ENCODE assay signal across 1 cellular context in genomic region chr12:91332305-91332704, GRCh38.
TF ChIP-seq lines count a peak whose summit lies in the region.

No MANE protein-coding gene starts in this region.

TF ChIP-seq in WTC11, 78 proteins besides CTCF, POLR2A, EP300 and RAD21 (continued from another document):
- TF ChIP-seq FOXP1 (CRISPR knock-in tag; IDR thresholded peaks at IDR 0.05; ENCODE audit: borderline replicate concordance), result no peak
- TF ChIP-seq, protein P1, sequence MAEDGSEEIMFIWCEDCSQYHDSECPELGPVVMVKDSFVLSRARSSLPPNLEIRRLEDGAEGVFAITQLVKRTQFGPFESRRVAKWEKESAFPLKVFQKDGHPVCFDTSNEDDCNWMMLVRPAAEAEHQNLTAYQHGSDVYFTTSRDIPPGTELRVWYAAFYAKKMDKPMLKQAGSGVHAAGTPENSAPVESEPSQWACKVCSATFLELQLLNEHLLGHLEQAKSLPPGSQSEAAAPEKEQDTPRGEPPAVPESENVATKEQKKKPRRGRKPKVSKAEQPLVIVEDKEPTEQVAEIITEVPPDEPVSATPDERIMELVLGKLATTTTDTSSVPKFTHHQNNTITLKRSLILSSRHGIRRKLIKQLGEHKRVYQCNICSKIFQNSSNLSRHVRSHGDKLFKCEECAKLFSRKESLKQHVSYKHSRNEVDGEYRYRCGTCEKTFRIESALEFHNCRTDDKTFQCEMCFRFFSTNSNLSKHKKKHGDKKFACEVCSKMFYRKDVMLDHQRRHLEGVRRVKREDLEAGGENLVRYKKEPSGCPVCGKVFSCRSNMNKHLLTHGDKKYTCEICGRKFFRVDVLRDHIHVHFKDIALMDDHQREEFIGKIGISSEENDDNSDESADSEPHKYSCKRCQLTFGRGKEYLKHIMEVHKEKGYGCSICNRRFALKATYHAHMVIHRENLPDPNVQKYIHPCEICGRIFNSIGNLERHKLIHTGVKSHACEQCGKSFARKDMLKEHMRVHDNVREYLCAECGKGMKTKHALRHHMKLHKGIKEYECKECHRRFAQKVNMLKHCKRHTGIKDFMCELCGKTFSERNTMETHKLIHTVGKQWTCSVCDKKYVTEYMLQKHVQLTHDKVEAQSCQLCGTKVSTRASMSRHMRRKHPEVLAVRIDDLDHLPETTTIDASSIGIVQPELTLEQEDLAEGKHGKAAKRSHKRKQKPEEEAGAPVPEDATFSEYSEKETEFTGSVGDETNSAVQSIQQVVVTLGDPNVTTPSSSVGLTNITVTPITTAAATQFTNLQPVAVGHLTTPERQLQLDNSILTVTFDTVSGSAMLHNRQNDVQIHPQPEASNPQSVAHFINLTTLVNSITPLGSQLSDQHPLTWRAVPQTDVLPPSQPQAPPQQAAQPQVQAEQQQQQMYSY (CRISPR knock-in tag; IDR thresholded peaks at IDR 0.05), result no peak
- TF ChIP-seq, protein P2, sequence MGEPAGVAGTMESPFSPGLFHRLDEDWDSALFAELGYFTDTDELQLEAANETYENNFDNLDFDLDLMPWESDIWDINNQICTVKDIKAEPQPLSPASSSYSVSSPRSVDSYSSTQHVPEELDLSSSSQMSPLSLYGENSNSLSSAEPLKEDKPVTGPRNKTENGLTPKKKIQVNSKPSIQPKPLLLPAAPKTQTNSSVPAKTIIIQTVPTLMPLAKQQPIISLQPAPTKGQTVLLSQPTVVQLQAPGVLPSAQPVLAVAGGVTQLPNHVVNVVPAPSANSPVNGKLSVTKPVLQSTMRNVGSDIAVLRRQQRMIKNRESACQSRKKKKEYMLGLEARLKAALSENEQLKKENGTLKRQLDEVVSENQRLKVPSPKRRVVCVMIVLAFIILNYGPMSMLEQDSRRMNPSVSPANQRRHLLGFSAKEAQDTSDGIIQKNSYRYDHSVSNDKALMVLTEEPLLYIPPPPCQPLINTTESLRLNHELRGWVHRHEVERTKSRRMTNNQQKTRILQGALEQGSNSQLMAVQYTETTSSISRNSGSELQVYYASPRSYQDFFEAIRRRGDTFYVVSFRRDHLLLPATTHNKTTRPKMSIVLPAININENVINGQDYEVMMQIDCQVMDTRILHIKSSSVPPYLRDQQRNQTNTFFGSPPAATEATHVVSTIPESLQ (CRISPR knock-in tag; IDR thresholded peaks at IDR 0.05), result no peak
TF ChIP-seq in WTC11: peak in this region for 0.
